In genomic region chr10:104822088-104822487, GRCh38 we compare ENCODE assay signal across 26 cellular contexts.
"Had no signal": no experiment of that assay in that cellular context is flagged by ENCODE, and none has a peak within 500 bp of the region (broad histone marks: within the 10 kb centered on the region; RNA-seq: fewer than 3 reads in every experiment).

No MANE protein-coding gene starts in this region.

- H3K9me3 ChIP-seq: suprapubic skin, testis, thoracic aorta, thyroid gland, transverse colon, upper lobe of left lung, upper lobe of right lung, uterus, vagina had no signal

- ATAC-seq: stimulated activated effector memory CD8-positive, alpha-beta T cell treated with anti-CD3 and anti-CD28 coated beads, Interleukin-12 subunit alpha, Interleukin-12 subunit beta, amount 100 ng/mL, for 72 hours; stimulated activated memory B cell treated with anti-CD40 and anti-IgM and Interleukin-4, amounts not matched to agents 10 μg/mL and 1 μg/mL and 100 μg/mL, for 72 hours; stimulated activated naive B cell treated with anti-CD40 and anti-IgM and Interleukin-4, amounts not matched to agents 10 μg/mL and 1 μg/mL and 100 μg/mL, for 72 hours; stimulated activated naive CD8-positive, alpha-beta T cell treated with anti-CD3 and anti-CD28 coated beads, Interleukin-15, amount 100 ng/mL, for 72 hours; stimulated activated naive CD8-positive, alpha-beta T cell treated with anti-CD3 and anti-CD28 coated beads, Interleukin-15, Interleukin-2, amounts not matched to agents 100 U/mL and 50 U/mL, for 24 hours; upper lobe of right lung had no signal

- DNase-seq: stimulated activated CD4-positive, alpha-beta T cell treated with anti-CD3 and anti-CD28 coated beads, Interleukin-2, amount 100 ng/mL, for 48 hours; stimulated activated CD4-positive, alpha-beta T cell treated with anti-CD3 and anti-CD28 coated beads, Interleukin-4, amount 100 ng/mL, for 1 hour; stimulated activated CD4-positive, alpha-beta T cell treated with anti-CD3 and anti-CD28 coated beads, Interleukin-4, amount 100 ng/mL, for 24 hours; stimulated activated CD4-positive, alpha-beta T cell treated with anti-CD3 and anti-CD28 coated beads, Interleukin-4, amount 100 ng/mL, for 4 hours; stimulated activated CD8-positive, alpha-beta memory T cell treated with anti-CD3 and anti-CD28 coated beads, Interleukin-4, amount 100 ng/mL, for 48 hours; stimulated activated naive B cell treated with anti-CD40 and anti-IgM and Interleukin-4, amounts not matched to agents 10 μg/mL and 1 μg/mL and 100 μg/mL, for 72 hours; stimulated activated naive CD4-positive, alpha-beta T cell; stimulated activated naive CD4-positive, alpha-beta T cell treated with Interleukin-2 at 50 U/mL for 16 hours; stimulated activated naive CD8-positive, alpha-beta T cell treated with anti-CD3 and anti-CD28 coated beads, Interleukin-15, amount 100 ng/mL, for 72 hours; stimulated activated naive CD8-positive, alpha-beta T cell treated with anti-CD3 and anti-CD28 coated beads, Interleukin-15, Interleukin-2, amounts not matched to agents 100 U/mL and 50 U/mL, for 24 hours; stomach; substantia nigra; testis; thyroid gland; tibial artery; transverse colon; trophoblast cell; upper lobe of left lung; upper lobe of right lung; uterus had no signal

- H3K27ac ChIP-seq: stomach, suprapubic skin, testis, thoracic aorta, thyroid gland, tibial artery, tibial nerve, transverse colon, upper lobe of left lung, upper lobe of right lung, uterus, vagina had no signal

- H3K4me1 ChIP-seq: suprapubic skin, testis, thyroid gland, tibial artery, tibial nerve, transverse colon, upper lobe of left lung, upper lobe of right lung, uterus, vagina had no signal

- H3K27me3 ChIP-seq: stomach, suprapubic skin, testis, thyroid gland, tibial artery, tibial nerve, transverse colon, upper lobe of left lung, upper lobe of right lung, uterus, vagina had no signal

- H3K4me3 ChIP-seq: stomach, suprapubic skin, testis, thoracic aorta, thyroid gland, tibial artery, tibial nerve, transverse colon, upper lobe of left lung, upper lobe of right lung, uterus, vagina had no signal

- H3K36me3 ChIP-seq: stomach, suprapubic skin, thoracic aorta, thyroid gland, tibial artery, tibial nerve, transverse colon, upper lobe of left lung, upper lobe of right lung, uterus, vagina had no signal
